In the genomic region with DNA sequence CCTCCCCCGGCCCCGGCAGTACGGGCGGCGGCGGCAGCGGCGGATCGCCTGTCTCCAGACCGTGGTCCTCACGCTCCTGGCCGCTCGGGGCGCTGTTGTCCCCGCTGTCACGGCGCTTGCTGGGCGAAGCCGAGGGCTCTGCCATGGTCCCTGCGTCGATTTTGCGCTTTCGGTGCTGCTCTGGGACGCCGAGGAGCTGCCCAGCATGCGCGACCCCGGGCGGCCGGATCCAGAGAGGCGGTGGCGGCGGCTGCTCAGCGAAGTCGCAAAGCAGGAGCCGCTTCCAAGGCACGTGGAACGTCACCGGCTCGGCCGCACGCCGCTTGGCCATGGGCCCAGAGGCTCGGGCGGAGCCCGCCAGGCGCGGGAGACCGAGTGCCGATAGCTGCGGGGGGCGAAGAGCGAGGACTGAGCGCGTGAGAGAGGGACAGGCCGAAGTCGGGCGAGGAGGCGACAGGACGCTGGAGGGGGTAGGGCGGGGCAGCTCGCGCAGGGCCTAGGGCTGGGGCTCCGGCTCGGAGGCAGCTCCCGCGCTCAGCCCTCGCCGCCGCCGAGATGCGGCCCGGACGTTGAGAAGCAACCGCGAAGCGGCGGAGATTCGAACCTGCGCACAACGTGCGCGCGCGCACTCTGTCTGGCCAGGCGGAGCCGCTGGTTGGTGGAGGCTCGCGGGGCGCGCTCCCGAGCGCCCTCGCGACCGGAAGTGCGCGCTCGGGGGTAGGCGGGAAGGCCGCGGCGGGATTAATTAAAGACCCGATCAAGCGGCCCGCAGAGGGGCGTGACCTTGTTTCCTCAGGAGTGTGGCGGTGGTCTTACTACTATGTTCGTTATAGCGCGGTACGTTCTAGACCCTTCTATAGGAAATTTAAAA, we compare ENCODE assay signal across 8 cellular contexts. TPM values are rescaled to one million over a fixed set of nuclear protein-coding genes. Genes with fewer than 3 reads are reported as not detected.
DNase-seq lines count a peak whose midpoint lies in the region; ATAC-seq and TF ChIP-seq lines count a peak whose summit lies in the region.

A gene with protein sequence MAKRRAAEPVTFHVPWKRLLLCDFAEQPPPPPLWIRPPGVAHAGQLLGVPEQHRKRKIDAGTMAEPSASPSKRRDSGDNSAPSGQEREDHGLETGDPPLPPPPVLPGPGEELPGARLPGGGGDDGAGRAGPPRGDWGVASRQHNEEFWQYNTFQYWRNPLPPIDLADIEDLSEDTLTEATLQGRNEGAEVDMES (minus strand): TSS at position 632 of the 871 bp plus-strand sequence. CDS start 301 bp downstream, at position 331.

- no peaks in the 10 kb centered on the region for H3K27me3 ChIP-seq in mucosa of rectum (ENCODE audit: control insufficient read depth in 2 of 2, insufficient read depth in 2 of 2, low read length in 2 of 2)

- intact Hi-C loops in OCI-LY7 (cut with micrococcal nuclease; ENCODE audit: unreplicated experiment): loop anchor here (1.0 to 10.0 kb wide), 5 partner anchors 50 to 1442 kb away; a partner anchor contains a TSS

- no peaks in the 10 kb centered on the region for H3K9me2 ChIP-seq in OCI-LY7 (ENCODE audit: insufficient read depth, low read length)

- peak within 1 kb of the TSS; percentile 90 for H3K4me3 ChIP-seq in OCI-LY7 (ENCODE audit: low read depth, low read length, poor library complexity, severe bottlenecking)
- H3K4me3 ChIP-seq in mucosa of rectum (ENCODE audit: low read length in 2 of 2): peak within 1 kb of the TSS; percentile 93 to 96

- POLR2A ChIA-PET in OCI-LY7 (lab: Charles Lee): interaction anchor here (0.8 to 7.2 kb wide), 10 partner anchors 26 to 172 kb away, joined by 3 to 78 read pairs (median 4); a partner anchor contains a TSS

- peak; percentile 74 for TF ChIP-seq CTCF in OCI-LY7 (conservative IDR thresholded peaks at IDR 0.05; ENCODE audit: low read length)

- H3K27ac Mint-ChIP-seq in IgD-negative memory B cell: peak within 1 kb of the TSS; percentile 97 to 99 (median 98)

- H2AFZ ChIP-seq in OCI-LY7 (ENCODE audit: low read length): peak within 1 kb of the TSS; percentile 77

- H3K79me2 ChIP-seq in OCI-LY7 (ENCODE audit: insufficient read depth, low read depth, low read length): peaks cover 53% of the 10 kb centered on the region

- CTCF ChIA-PET in OCI-LY7 (lab: Charles Lee; ENCODE audit: unreplicated experiment): interaction anchor here (0.6 to 3.4 kb wide), 7 partner anchors 67 to 179 kb away, joined by 3 to 14 read pairs (median 3); no protein-coding TSS in a partner anchor

- H4K20me1 ChIP-seq in OCI-LY7 (ENCODE audit: insufficient read depth, low read length): peaks cover 17% of the 10 kb centered on the region

- H3K9ac ChIP-seq in mucosa of rectum (ENCODE audit: low read depth in 1 of 2, low read length in 2 of 2): peak within 1 kb of the TSS; percentile 87 to 96

- peak; percentile 93 for ATAC-seq in GM21576 (IDR thresholded peaks at IDR 0.05; ENCODE audit: unreplicated experiment)

- peak within 1 kb of the TSS; percentile 94 to 100 (median 98) for H3K4me3 Mint-ChIP-seq in IgD-negative memory B cell

- H3K36me3 Mint-ChIP-seq in IgD-negative memory B cell: peaks cover 2% of the 10 kb centered on the region

- no TSS peak for BruUV-seq in OCI-LY7 (replicated peaks; lab: Mats Ljungman, UMichigan)

- no peaks in the 10 kb centered on the region for H3K9me3 Mint-ChIP-seq in IgD-negative memory B cell

- peak within 1 kb of the TSS; percentile 90 for H3K4me2 ChIP-seq in OCI-LY7 (ENCODE audit: low read length)

- H3K9me3 ChIP-seq in OCI-LY7 (ENCODE audit: low read length): no peaks in the 10 kb centered on the region
- no peaks in the 10 kb centered on the region for H3K9me3 ChIP-seq in mucosa of rectum (ENCODE audit: control insufficient read depth in 2 of 2, low read length in 2 of 2)

- H3K36me3 ChIP-seq in OCI-LY7 (ENCODE audit: insufficient read depth, low read length) (peaks cover 17% of the 10 kb centered on the region), mucosa of rectum (ENCODE audit: control insufficient read depth in 2 of 2, insufficient read depth in 2 of 2, low read length in 2 of 2) (no peaks in the 10 kb centered on the region)

- peak within 1 kb of the TSS; percentile 93 for H3K27ac ChIP-seq in OCI-LY7 (ENCODE audit: low read depth, low read length, poor library complexity, severe bottlenecking)
- H3K27ac ChIP-seq in epithelial cell of prostate: peak within 1 kb of the TSS; percentile 74
- H3K27ac ChIP-seq in mucosa of rectum (ENCODE audit: low read depth in 2 of 2, low read length in 2 of 2): peak within 1 kb of the TSS; percentile 91 to 97

- no peaks in the 10 kb centered on the region for H3K27me3 Mint-ChIP-seq in IgD-negative memory B cell

- H3K4me1 ChIP-seq in OCI-LY7 (ENCODE audit: insufficient read depth, low read length, poor library complexity, severe bottlenecking) (peaks cover 32% of the 10 kb centered on the region), mucosa of rectum (ENCODE audit: control insufficient read depth in 2 of 2, insufficient read depth in 2 of 2, low read length in 2 of 2) (peaks cover 4 to 6% of the 10 kb centered on the region in 2 donors)

- DNase-seq in DMS53 (lab: John Stamatoyannopoulos, UW) (peak; percentile 92), OCI-LY7 (ENCODE audit: low spot score) (peak; percentile 96), activated T-cell treated with anti-CD3 and anti-CD28 coated beads for 1 hour (ENCODE audit: low read depth) (peak; percentile 90), epithelial cell of prostate (ENCODE audit: low read depth, low spot score) (peak; percentile 16)
- peak; percentile 93 for DNase-seq in stimulated activated CD8-positive, alpha-beta memory T cell treated with anti-CD3 and anti-CD28 coated beads, Interleukin-4, amount 100 ng/mL, for 48 hours

- peaks cover 8 to 20% (median 18%) of the 10 kb centered on the region in 3 donors for H3K4me1 Mint-ChIP-seq in IgD-negative memory B cell

RNA-seq across cellular contexts. Expression of the gene that starts here (rescaled TPM):
- polyA plus RNA-seq in IgD-negative memory B cell: 7.8 TPM
- total RNA-seq in OCI-LY7 (2014; rRNA removed; shearing (Covaris generic)): 16.2 and 19.8 TPM in 2 replicates
- total RNA-seq in OCI-LY7 (2022): 39.8 and 41.3 TPM in 2 replicates

Comparison
In these comparisons a context has a peak if more than half of its experiments do, and no peak if none do; other contexts are left out.
1. Peak in every context shown above with its lines: DNase-seq, ATAC-seq, H3K4me3 ChIP-seq and H3K27ac ChIP-seq.
2. DNase-seq: peak in every context shown above with its lines; median percentile 96 in OCI-LY7; 93 in stimulated activated CD8-positive, alpha-beta memory T cell treated with anti-CD3 and anti-CD28 coated beads, Interleukin-4, amount 100 ng/mL, for 48 hours; 92 in DMS53; 90 in activated T-cell treated with anti-CD3 and anti-CD28 coated beads for 1 hour; 16 in epithelial cell of prostate.